8 cellular contexts compared by ENCODE assay signal in genomic region chr5:321726-322251, GRCh38. TPM values are rescaled to one million over a fixed set of nuclear protein-coding genes. Genes with fewer than 3 reads are reported as not detected.
DNase-seq lines count a peak whose midpoint lies in the region; ATAC-seq, FAIRE-seq and TF ChIP-seq lines count a peak whose summit lies in the region.

No MANE protein-coding gene starts in this region.

- ATAC-seq in GM21723 (IDR thresholded peaks at IDR 0.05; ENCODE audit: unreplicated experiment) (peak; percentile 19), HepG2 (no peak), foreskin keratinocyte (no peak), esophagus mucosa (no peak)

- H3K27me3 ChIP-seq in HepG2 (ENCODE audit: control insufficient read depth in 1 of 2, insufficient read depth in 2 of 2, low read length in 2 of 2) (peaks cover 4 to 35% of the 10 kb centered on the region in 2 experiments; a peak in 4 of 5 replicates), foreskin keratinocyte (peaks cover 68% of the 10 kb centered on the region)

- H3K4me3 ChIP-seq in GM08714 (ENCODE audit: low read length) (peak overlapping the region; percentile 85), HepG2 (replicated peaks in 1 of 3; ENCODE audit: insufficient read depth in 1 of 3, low read depth in 2 of 3, low read length in 3 of 3) (peak overlapping the region; percentile 24 to 68 (median 30); a peak in 4 of 6 replicates)

- H3K27ac ChIP-seq in VCaP: no peak overlapping the region; the same call in 1 of the 2 replicates
- no peak overlapping the region for H3K27ac ChIP-seq in HepG2 (ENCODE audit: extremely low read length, insufficient read depth, low read length)
- no peak overlapping the region for H3K27ac ChIP-seq in foreskin keratinocyte

- CTCF ChIA-PET in HepG2 (lab: Yijun Ruan, JAX; ENCODE audit: low intra/inter-chr PET ratio, low total read pairs): no interaction called here

- H3K4me2 ChIP-seq in HepG2 (ENCODE audit: low read depth, low read length): peak overlapping the region; percentile 71

- H3K36me3 ChIP-seq in HepG2 (replicated peaks in 1 of 2; ENCODE audit: control insufficient read depth in 1 of 2, insufficient read depth in 2 of 2, low read length in 2 of 2): no peaks in the 10 kb centered on the region

- DNase-seq in HepG2 (ENCODE audit: low spot score) (no peak), foreskin keratinocyte (no peak), NCI-H1092 treated with DMSO at 0.1 percent for 48 hours (lab: John Stamatoyannopoulos, UW) (no peak)
- no peak for DNase-seq in stimulated activated CD4-positive, alpha-beta T cell treated with anti-CD3 and anti-CD28 coated beads, Interleukin-2, amount 100 ng/mL, for 48 hours

- TF ChIP-seq POLR2A in HepG2 (IDR thresholded peaks at IDR 0.05; ENCODE audit: insufficient read depth in 1 of 2, low read depth in 2 of 2, low read length in 2 of 2): no peak

- 0 out of 2 replicates have a peak, but pooled peaks cover 3% of the 10 kb centered on the region for H4K20me1 ChIP-seq in HepG2 (ENCODE audit: insufficient read depth, low read length)

- peak; percentile 37 for TF ChIP-seq CTCF in VCaP (conservative IDR thresholded peaks at IDR 0.05)
- no peak for TF ChIP-seq CTCF in HepG2 (CRISPR knock-in tag; IDR thresholded peaks at IDR 0.05)
- TF ChIP-seq CTCF in foreskin keratinocyte (conservative IDR thresholded peaks at IDR 0.05): no peak

- TF ChIP-seq EP300 in HepG2 (IDR thresholded peaks at IDR 0.05; ENCODE audit: low read depth in 2 of 2, low read length in 2 of 2) (no peak), HepG2 (CRISPR knock-in tag; IDR thresholded peaks at IDR 0.05; ENCODE audit: borderline replicate concordance) (no peak)

- no peaks in the 10 kb centered on the region for H3K9me3 ChIP-seq in HepG2 (ENCODE audit: low read length)

- no peak overlapping the region for H3K9ac ChIP-seq in HepG2 (ENCODE audit: insufficient read depth, low read depth, low read length)

- H3K4me1 ChIP-seq in HepG2 (ENCODE audit: insufficient read depth, low read length) (peaks cover 23% of the 10 kb centered on the region), foreskin keratinocyte (no peaks in the 10 kb centered on the region)

- BruUV-seq in HepG2 (replicated peaks; lab: Mats Ljungman, UMichigan): no TSS peak

- no peak overlapping the region for H2AFZ ChIP-seq in HepG2 (ENCODE audit: low read length)

- TF ChIP-seq RAD21 in HepG2 (CRISPR knock-in tag; IDR thresholded peaks at IDR 0.05): no peak

- no CpG with 5 or more reads among the region's 67 CpGs for WGBS in HepG2 (ENCODE audit: low lambda C conversion rate)

- POLR2A ChIA-PET in HepG2 (lab: Yijun Ruan, JAX): no interaction called here

- in situ Hi-C loops in HepG2 (cut with HindIII; ENCODE audit: extremely low pct_ligation_motif_present, low pct_unique_long_range_greater_than_20kb): no loop called here

- H3K79me2 ChIP-seq in HepG2 (ENCODE audit: insufficient read depth, low read length): no peaks in the 10 kb centered on the region

- intact Hi-C loops in HepG2 (cut with micrococcal nuclease; ENCODE audit: unreplicated experiment): no loop called here

- no peak for FAIRE-seq in HepG2 (lab: Jason Lieb, UNC)

TF ChIP-seq in HepG2, 621 proteins besides CTCF, POLR2A, EP300 and RAD21 (continues in another document):
- peak; percentile 10 for TF ChIP-seq HNRNPLL (IDR thresholded peaks at IDR 0.05; ENCODE audit: low read depth, low read length, poor library complexity, severe bottlenecking)
- no peak for TF ChIP-seq FUBP1 (CRISPR knock-in tag; IDR thresholded peaks at IDR 0.05; ENCODE audit: borderline replicate concordance)
- no peak for TF ChIP-seq ZBTB3 (CRISPR knock-in tag; IDR thresholded peaks at IDR 0.05; ENCODE audit: borderline replicate concordance, low read depth)
- TF ChIP-seq TERF1 (CRISPR knock-in tag; IDR thresholded peaks at IDR 0.05): no peak
- no peak for TF ChIP-seq ZNF33A (CRISPR knock-in tag; IDR thresholded peaks at IDR 0.05; ENCODE audit: borderline replicate concordance)
- TF ChIP-seq KAT8 (CRISPR knock-in tag; IDR thresholded peaks at IDR 0.05): no peak
- TF ChIP-seq GABPA (IDR thresholded peaks at IDR 0.05; ENCODE audit: low read depth, low read length): 0 out of 2 replicates have a peak, but pooled peaks have one; percentile 8
- no peak for TF ChIP-seq GABPA (CRISPR knock-in tag; IDR thresholded peaks at IDR 0.05; ENCODE audit: low read depth)

RNA-seq across cellular contexts. Expression of gene AHRR, which starts 0.3 kb away (rescaled TPM):
- total RNA-seq in HepG2 (2016; rRNA removed; fragmentation: Illumina TruSeq; extraction: Trizol) (0.13 and 0.35 TPM in 2 replicates), foreskin keratinocyte (0.18 and 0.31 TPM in 2 replicates), esophagus mucosa (1.1 TPM)
- 0.30 and 0.44 TPM in 2 replicates for total RNA-seq in HepG2 (2016; cell fraction: cytosol; rRNA removed; fragmentation: Illumina TruSeq; extraction: Trizol; ENCODE audit: low read depth)
- total RNA-seq in HepG2 (2016; cell fraction: insoluble cytoplasmic fraction; rRNA removed; fragmentation: Illumina TruSeq; extraction: Trizol): 0.17 and 0.19 TPM in 2 replicates
- total RNA-seq in HepG2 (2016; cell fraction: membrane; rRNA removed; fragmentation: Illumina TruSeq; extraction: Trizol): 0.14 and 0.22 TPM in 2 replicates
- total RNA-seq in HepG2 (2016; cell fraction: nucleus; rRNA removed; fragmentation: Illumina TruSeq; extraction: Trizol): 0.19 and 0.41 TPM in 2 replicates
- polyA plus RNA-seq in HepG2 (2011; rRNA removed) (0.18 and 0.28 TPM in 2 replicates), foreskin keratinocyte (0.06 and 0.07 TPM in 2 replicates)
- 0.17 and 0.20 TPM in 2 replicates for polyA plus RNA-seq in HepG2 (2011; cell fraction: cytosol; rRNA removed)
- polyA plus RNA-seq in HepG2 (2011; cell fraction: nucleus; rRNA removed): 1.5 and 2.1 TPM in 2 replicates
- polyA plus RNA-seq in HepG2 (2012): 0.23 and 0.61 TPM in 2 replicates
- polyA plus RNA-seq in HepG2 (2016; cell fraction: cytosol; fragmentation: Illumina TruSeq; extraction: Trizol; ENCODE audit: low read depth): 0.16 TPM in 1 of 2 replicates, not detected in the other
- polyA plus RNA-seq in HepG2 (2016; cell fraction: insoluble cytoplasmic fraction; fragmentation: Illumina TruSeq; extraction: Trizol; ENCODE audit: low read depth): 0.15 and 0.39 TPM in 2 replicates
- 0.09 and 0.48 TPM in 2 replicates for polyA plus RNA-seq in HepG2 (2016; cell fraction: membrane; fragmentation: Illumina TruSeq; extraction: Trizol; ENCODE audit: low read depth)
- polyA plus RNA-seq in HepG2 (2016; cell fraction: nucleus; fragmentation: Illumina TruSeq; extraction: Trizol; ENCODE audit: insufficient read depth, low read depth): 0.63 and 0.89 TPM in 2 replicates
- polyA minus RNA-seq in HepG2 (2011; rRNA and poly(A)+ RNA removed; ENCODE audit: low replicate concordance): 0.30 and 8.5 TPM in 2 replicates
- polyA minus RNA-seq in HepG2 (2011; cell fraction: cytosol; rRNA and poly(A)+ RNA removed): 0.40 TPM in 1 of 2 replicates, not detected in the other
- polyA minus RNA-seq in HepG2 (2011; cell fraction: nucleus; rRNA and poly(A)+ RNA removed): 0.39 and 1.1 TPM in 2 replicates

RNA-seq across cellular contexts. Expression of gene PDCD6, which starts 50.3 kb away (rescaled TPM):
- total RNA-seq in HepG2 (2016; rRNA removed; fragmentation: Illumina TruSeq; extraction: Trizol) (120 and 134 TPM in 2 replicates), foreskin keratinocyte (131 and 135 TPM in 2 replicates), esophagus mucosa (96.8 TPM)
- 36.0 and 42.8 TPM in 2 replicates for total RNA-seq in HepG2 (2016; cell fraction: cytosol; rRNA removed; fragmentation: Illumina TruSeq; extraction: Trizol; ENCODE audit: low read depth)
- total RNA-seq in HepG2 (2016; cell fraction: insoluble cytoplasmic fraction; rRNA removed; fragmentation: Illumina TruSeq; extraction: Trizol): 119 and 122 TPM in 2 replicates
- total RNA-seq in HepG2 (2016; cell fraction: membrane; rRNA removed; fragmentation: Illumina TruSeq; extraction: Trizol): 79.2 and 83.1 TPM in 2 replicates
- total RNA-seq in HepG2 (2016; cell fraction: nucleus; rRNA removed; fragmentation: Illumina TruSeq; extraction: Trizol): 56.7 and 60.4 TPM in 2 replicates
- polyA plus RNA-seq in HepG2 (2011; rRNA removed) (150 and 176 TPM in 2 replicates), foreskin keratinocyte (146 and 155 TPM in 2 replicates)
- polyA plus RNA-seq in HepG2 (2011; cell fraction: cytosol; rRNA removed): 179 and 184 TPM in 2 replicates
- polyA plus RNA-seq in HepG2 (2011; cell fraction: nucleus; rRNA removed): 76.8 and 88.9 TPM in 2 replicates
- 73.8 and 84.9 TPM in 2 replicates for polyA plus RNA-seq in HepG2 (2012)
- 39.4 and 49.9 TPM in 2 replicates for polyA plus RNA-seq in HepG2 (2016; cell fraction: cytosol; fragmentation: Illumina TruSeq; extraction: Trizol; ENCODE audit: low read depth)
- 131 and 139 TPM in 2 replicates for polyA plus RNA-seq in HepG2 (2016; cell fraction: insoluble cytoplasmic fraction; fragmentation: Illumina TruSeq; extraction: Trizol; ENCODE audit: low read depth)
- 63.4 and 71.2 TPM in 2 replicates for polyA plus RNA-seq in HepG2 (2016; cell fraction: membrane; fragmentation: Illumina TruSeq; extraction: Trizol; ENCODE audit: low read depth)
- 103 and 107 TPM in 2 replicates for polyA plus RNA-seq in HepG2 (2016; cell fraction: nucleus; fragmentation: Illumina TruSeq; extraction: Trizol; ENCODE audit: insufficient read depth, low read depth)
- 89.6 and 367 TPM in 2 replicates for polyA minus RNA-seq in HepG2 (2011; rRNA and poly(A)+ RNA removed; ENCODE audit: low replicate concordance)
- polyA minus RNA-seq in HepG2 (2011; cell fraction: cytosol; rRNA and poly(A)+ RNA removed): 38.6 and 39.9 TPM in 2 replicates
- 39.9 and 46.1 TPM in 2 replicates for polyA minus RNA-seq in HepG2 (2011; cell fraction: nucleus; rRNA and poly(A)+ RNA removed)
